ENCODE assay signal across 11 cellular contexts in the genomic region with DNA sequence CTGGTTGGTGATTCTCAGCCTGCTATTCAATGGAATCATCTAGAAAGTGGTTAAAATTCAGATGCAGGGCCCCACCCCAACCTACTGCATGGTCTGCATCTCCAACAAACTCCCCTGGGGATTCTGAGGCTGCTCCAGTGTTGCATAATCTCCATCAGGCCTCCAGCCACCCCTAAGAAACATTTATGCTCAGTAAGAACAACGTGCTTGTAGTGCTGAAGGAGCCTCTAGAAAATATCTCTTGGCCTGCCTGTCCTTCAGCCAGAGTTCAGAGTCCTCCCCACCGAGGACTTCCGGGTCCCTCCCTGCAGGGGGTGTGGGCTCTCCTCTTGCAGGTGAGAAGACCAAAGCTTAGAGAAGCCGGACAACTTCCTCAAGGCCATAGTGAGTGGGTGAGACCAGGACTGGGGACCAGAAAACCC.
DNase-seq lines count a peak whose midpoint lies in the region; ATAC-seq, FAIRE-seq and TF ChIP-seq lines count a peak whose summit lies in the region.
"Had no signal": no experiment of that assay in that cellular context is flagged by ENCODE, and none has a peak within 500 bp of the region (broad histone marks: within the 10 kb centered on the region; RNA-seq: fewer than 3 reads in every experiment).

No MANE protein-coding gene starts in this region.

- no peaks in the 10 kb centered on the region for H4K20me1 ChIP-seq in OCI-LY7 (ENCODE audit: insufficient read depth, low read length)

- CTCF ChIA-PET in OCI-LY7 (lab: Charles Lee; ENCODE audit: unreplicated experiment) = no interaction called here

- intact Hi-C loops in OCI-LY7 (cut with micrococcal nuclease; ENCODE audit: unreplicated experiment) (no loop called here), sciatic nerve (cut with DNase I) (no loop called here)

- no peak overlapping the region for H3K27ac ChIP-seq in OCI-LY7 (ENCODE audit: low read depth, low read length, poor library complexity, severe bottlenecking)

- ATAC-seq in sciatic nerve (peak; percentile 73), esophagus mucosa (no peak), GM18870 (IDR thresholded peaks at IDR 0.05; ENCODE audit: unreplicated experiment) (no peak)

- no peaks in the 10 kb centered on the region for H3K79me2 ChIP-seq in OCI-LY7 (ENCODE audit: insufficient read depth, low read depth, low read length)

- no TSS peak for BruUV-seq in OCI-LY7 (replicated peaks; lab: Mats Ljungman, UMichigan)

- H3K4me3 ChIP-seq in OCI-LY7 (ENCODE audit: low read depth, low read length, poor library complexity, severe bottlenecking) (no peak overlapping the region), fibroblast of mammary gland (ENCODE audit: control insufficient read depth, low read depth, low read length) (no peak overlapping the region)

- FAIRE-seq in frontal cortex (lab: Jason Lieb, UNC) = no peak

- H2AFZ ChIP-seq in OCI-LY7 (ENCODE audit: low read length) = peak overlapping the region; percentile 92

- TF ChIP-seq CTCF in OCI-LY7 (conservative IDR thresholded peaks at IDR 0.05; ENCODE audit: low read length) (no peak), fibroblast of mammary gland (conservative IDR thresholded peaks at IDR 0.05; ENCODE audit: control insufficient read depth, insufficient read depth, low read depth, low read length) (no peak)

- H3K4me1 ChIP-seq in OCI-LY7 (ENCODE audit: insufficient read depth, low read length, poor library complexity, severe bottlenecking) = peaks cover 51% of the 10 kb centered on the region

- no peaks in the 10 kb centered on the region for H3K9me3 ChIP-seq in OCI-LY7 (ENCODE audit: low read length)

- DNase-seq in GM03348 (ENCODE audit: low spot score) (peak; percentile 85), OCI-LY7 (ENCODE audit: low spot score) (peak; percentile 58), fibroblast of mammary gland (ENCODE audit: low read depth) (peak; percentile 72), sciatic nerve (ENCODE audit: low spot score) (no peak), KBM-7 (no peak), frontal cortex (ENCODE audit: low spot score in 2 of 2) (no peak)
- DNase-seq: COR-L47; NCI-H1048; stimulated activated CD4-positive, alpha-beta T cell treated with anti-CD3 and anti-CD28 coated beads, Interleukin-4, amount 100 ng/mL, for 24 hours had no signal

- in situ Hi-C loops in KBM-7 (cut with MboI; ENCODE audit: low pct_unique_long_range_greater_than_20kb, low sequenced_read_pairs) = no loop called here

- H3K9me2 ChIP-seq in OCI-LY7 (ENCODE audit: insufficient read depth, low read length) = no peaks in the 10 kb centered on the region

- POLR2A ChIA-PET in OCI-LY7 (lab: Charles Lee) = interaction anchor here (2.7 kb wide), 1 partner anchor 9 kb away, joined by 7 read pairs; no protein-coding TSS in a partner anchor

- peak overlapping the region; percentile 25; the same call in 1 of the 2 replicates for H3K4me2 ChIP-seq in OCI-LY7 (ENCODE audit: low read length)

- no peaks in the 10 kb centered on the region for H3K36me3 ChIP-seq in OCI-LY7 (ENCODE audit: insufficient read depth, low read length)

Comparison
In these comparisons a context has a peak if more than half of its experiments do, and no peak if none do; other contexts are left out.
1. DNase-seq: peak in GM03348 (single experiment), OCI-LY7 (single experiment) and fibroblast of mammary gland (single experiment); none in sciatic nerve (single experiment), KBM-7 (single experiment) and frontal cortex (0 of 2).